8 cellular contexts compared by ENCODE assay signal in genomic region chr11:107018902-107019493, GRCh38. TPM values are rescaled to one million over a fixed set of nuclear protein-coding genes. Genes with fewer than 3 reads are reported as not detected.
A peak's percentile ranks its signal among the peaks of the same experiment; 100 is the strongest.
DNase-seq lines count a peak whose midpoint lies in the region; TF ChIP-seq lines count a peak whose summit lies in the region.

No MANE protein-coding gene starts in this region.

- BruUV-seq in OCI-LY7 (replicated peaks; lab: Mats Ljungman, UMichigan): no TSS peak

- no peak overlapping the region for H2AFZ ChIP-seq in OCI-LY7 (ENCODE audit: low read length)

- H3K9me3 ChIP-seq in stomach (no peaks in the 10 kb centered on the region), OCI-LY7 (ENCODE audit: low read length) (no peaks in the 10 kb centered on the region)

- H3K4me3 Mint-ChIP-seq in activated CD4-positive, alpha-beta T cell treated with anti-CD3 and anti-CD28 coated beads, Interleukin-2, amount 10 ng/mL, durations not matched to agents 7 days and 5 days: no peak overlapping the region

- H3K27me3 Mint-ChIP-seq in activated CD4-positive, alpha-beta T cell treated with anti-CD3 and anti-CD28 coated beads, Interleukin-2, amount 10 ng/mL, durations not matched to agents 7 days and 5 days: peaks cover 44% of the 10 kb centered on the region

- no peak for TF ChIP-seq EP300 in stomach (IDR thresholded peaks at IDR 0.05)

- WGBS in stomach, 5 donors: 1 to 5% (median 3%) methylated on average over 28 to 36 of the region's 36 CpGs

- no peaks in the 10 kb centered on the region for H4K20me1 ChIP-seq in OCI-LY7 (ENCODE audit: insufficient read depth, low read length)

- H3K27me3 ChIP-seq in stomach: peaks cover 8 to 69% (median 34%) of the 10 kb centered on the region in 3 donors

- POLR2A ChIA-PET in activated CD4-positive, alpha-beta T cell treated with anti-CD3 and anti-CD28 coated beads, Interleukin-2, amount 10 ng/mL, durations not matched to agents 7 days and 5 days (lab: Charles Lee): no interaction called here
- POLR2A ChIA-PET in OCI-LY7 (lab: Charles Lee): no interaction called here

- H3K36me3 ChIP-seq in stomach (no peaks in the 10 kb centered on the region), OCI-LY7 (ENCODE audit: insufficient read depth, low read length) (no peaks in the 10 kb centered on the region)

- CTCF ChIA-PET in activated CD4-positive, alpha-beta T cell treated with anti-CD3 and anti-CD28 coated beads, Interleukin-2, amount 10 ng/mL, durations not matched to agents 7 days and 5 days (lab: Charles Lee): no interaction called here
- CTCF ChIA-PET in OCI-LY7 (lab: Charles Lee; ENCODE audit: unreplicated experiment): no interaction called here

- TF ChIP-seq POLR2A in stomach (IDR thresholded peaks at IDR 0.05): no peak

- H3K27ac Mint-ChIP-seq in activated CD4-positive, alpha-beta T cell treated with anti-CD3 and anti-CD28 coated beads, Interleukin-2, amount 10 ng/mL, durations not matched to agents 7 days and 5 days: no peak overlapping the region

- no peak overlapping the region for H3K27ac ChIP-seq in stomach
- no peak overlapping the region for H3K27ac ChIP-seq in OCI-LY7 (ENCODE audit: low read depth, low read length, poor library complexity, severe bottlenecking)

- peak overlapping the region; percentile 41 to 58 (median 46) for H3K4me3 ChIP-seq in stomach
- H3K4me3 ChIP-seq in OCI-LY7 (ENCODE audit: low read depth, low read length, poor library complexity, severe bottlenecking): no peak overlapping the region

- H3K36me3 Mint-ChIP-seq in activated CD4-positive, alpha-beta T cell treated with anti-CD3 and anti-CD28 coated beads, Interleukin-2, amount 10 ng/mL, durations not matched to agents 7 days and 5 days (ENCODE audit: low read depth): no peaks in the 10 kb centered on the region

- intact Hi-C loops in stomach (cut with DNase I; ENCODE audit: low total_unique reads): no loop called here
- intact Hi-C loops in OCI-LY7 (cut with micrococcal nuclease; ENCODE audit: unreplicated experiment): no loop called here

- no peaks in the 10 kb centered on the region for H3K9me3 Mint-ChIP-seq in activated CD4-positive, alpha-beta T cell treated with anti-CD3 and anti-CD28 coated beads, Interleukin-2, amount 10 ng/mL, durations not matched to agents 7 days and 5 days

- peaks cover 15 to 22% (median 20%) of the 10 kb centered on the region in 4 donors for H3K4me1 ChIP-seq in stomach
- no peaks in the 10 kb centered on the region for H3K4me1 ChIP-seq in OCI-LY7 (ENCODE audit: insufficient read depth, low read length, poor library complexity, severe bottlenecking)

- H3K79me2 ChIP-seq in OCI-LY7 (ENCODE audit: insufficient read depth, low read depth, low read length): no peaks in the 10 kb centered on the region

- DNase-seq in activated CD4-positive, alpha-beta T cell treated with anti-CD3 and anti-CD28 coated beads, Interleukin-2, amount 10 ng/mL, durations not matched to agents 7 days and 5 days: peak; percentile 6
- DNase-seq in activated CD4-positive, alpha-beta T cell treated with anti-CD3 and anti-CD28 coated beads, Interleukin-2, amount 50 U/mL, for 1 hour: no peak
- DNase-seq in RPMI7951 (ENCODE audit: low read depth) (peak; percentile 72), dermis microvascular lymphatic vessel endothelial cell (ENCODE audit: low read depth in 2 of 2) (peak; percentile 6 to 74), left kidney (ENCODE audit: low read depth, low spot score) (peak; percentile 94), stomach (peak; percentile 52), NCI-H146 treated with DMSO at 0.1 percent for 48 hours (lab: John Stamatoyannopoulos, UW; ENCODE audit: unreplicated experiment) (no peak), OCI-LY7 (ENCODE audit: low spot score) (no peak)

- no peak for TF ChIP-seq CTCF in stomach (IDR thresholded peaks at IDR 0.05)
- no peak for TF ChIP-seq CTCF in OCI-LY7 (conservative IDR thresholded peaks at IDR 0.05; ENCODE audit: low read length)

- H3K9me2 ChIP-seq in OCI-LY7 (ENCODE audit: insufficient read depth, low read length): no peaks in the 10 kb centered on the region

- H3K4me1 Mint-ChIP-seq in activated CD4-positive, alpha-beta T cell treated with anti-CD3 and anti-CD28 coated beads, Interleukin-2, amount 10 ng/mL, durations not matched to agents 7 days and 5 days: peaks cover 3% of the 10 kb centered on the region

- no peak overlapping the region for H3K4me2 ChIP-seq in OCI-LY7 (ENCODE audit: low read length)

RNA-seq across cellular contexts. Expression of gene GUCY1A2, which starts 0.7 kb away (rescaled TPM):
- not detected for total RNA-seq in activated CD4-positive, alpha-beta T cell treated with anti-CD3 and anti-CD28 coated beads, Interleukin-2, amount 10 ng/mL, durations not matched to agents 7 days and 5 days
- total RNA-seq in RPMI7951 (2014; rRNA removed; shearing (Covaris generic)): 0.10 and 0.24 TPM in 2 replicates
- total RNA-seq in dermis microvascular lymphatic vessel endothelial cell (under 0.01 TPM in 2 replicates), stomach (10 to 100 TPM in 1 of 5 donors, 1 to 10 TPM in 4; 2.6 to 15.1 (median 6.4) TPM), OCI-LY7 (2022) (not detected in 2 replicates)
- polyA plus RNA-seq in stomach: under 1 TPM; 0.10 to 0.25 (median 0.15) TPM
- under 0.01 TPM in 1 of 2 replicates, not detected in the other for total RNA-seq in OCI-LY7 (2014; rRNA removed; shearing (Covaris generic))

Comparison
In these comparisons a context has a peak if more than half of its experiments do, and no peak if none do; other contexts are left out.
1. DNase-seq: peak in activated CD4-positive, alpha-beta T cell treated with anti-CD3 and anti-CD28 coated beads, Interleukin-2, amount 10 ng/mL, durations not matched to agents 7 days and 5 days (single experiment), RPMI7951 (single experiment), dermis microvascular lymphatic vessel endothelial cell (2 of 2), left kidney (single experiment) and stomach (single experiment); none in activated CD4-positive, alpha-beta T cell treated with anti-CD3 and anti-CD28 coated beads, Interleukin-2, amount 50 U/mL, for 1 hour (single experiment), NCI-H146 treated with DMSO at 0.1 percent for 48 hours (single experiment) and OCI-LY7 (single experiment).